8 cellular contexts compared by ENCODE assay signal in genomic region chr14:54565236-54566151, GRCh38. TPM values are rescaled to one million over a fixed set of nuclear protein-coding genes. Genes with fewer than 3 reads are reported as not detected.
A peak's percentile ranks its signal among the peaks of the same experiment; 100 is the strongest.
DNase-seq lines count a peak whose midpoint lies in the region; ATAC-seq and TF ChIP-seq lines count a peak whose summit lies in the region.

No MANE protein-coding gene starts in this region.

- peak overlapping the region; percentile 65 for H3K27ac Mint-ChIP-seq in activated naive CD4-positive, alpha-beta T cell treated with anti-CD3 and anti-CD28 coated beads, Interleukin-2, amount 50 U/mL, for 24 hours

- H3K9ac ChIP-seq in IMR-90 (ENCODE audit: low read depth, low read length): peak overlapping the region; percentile 77

- peak overlapping the region; percentile 51; the same call in 1 of the 2 replicates for H3K14ac ChIP-seq in IMR-90 (replicated peaks; ENCODE audit: low read depth, low read length)

- H4K20me1 ChIP-seq in IMR-90 (ENCODE audit: insufficient read depth, low read length): peaks cover 10% of the 10 kb centered on the region

- peak overlapping the region; percentile 57; the same call in 1 of the 3 replicates for H2BK15ac ChIP-seq in IMR-90 (ENCODE audit: low read depth, low read length)

- no TSS peak for BruUV-seq in IMR-90 (replicated peaks; lab: Mats Ljungman, UMichigan)

- H3K79me1 ChIP-seq in IMR-90 (ENCODE audit: low read depth in 1 of 2, low read length in 2 of 2): peaks cover 0 to 32% of the 10 kb centered on the region in 2 experiments; a peak in 2 of 4 replicates

- peaks cover 23% of the 10 kb centered on the region for H3K4me1 Mint-ChIP-seq in activated naive CD4-positive, alpha-beta T cell treated with anti-CD3 and anti-CD28 coated beads, Interleukin-2, amount 50 U/mL, for 24 hours

- peak overlapping the region; percentile 67 for H3K18ac ChIP-seq in IMR-90 (ENCODE audit: low read depth, low read length)

- H3K4ac ChIP-seq in IMR-90 (ENCODE audit: low read depth, low read length): peak overlapping the region; percentile 79

- H2BK120ac ChIP-seq in IMR-90 (ENCODE audit: low read depth, low read length): peak overlapping the region; percentile 83

- intact Hi-C loops in IMR-90 (cut with micrococcal nuclease): loop anchor here (1.0 to 5.0 kb wide), 3 partner anchors 62 to 198 kb away; no protein-coding TSS in a partner anchor

- no peak; the same call in 1 of the 2 replicates for TF ChIP-seq RAD21 in IMR-90 (IDR thresholded peaks at IDR 0.05; ENCODE audit: low read length)

- DNase-seq in EL: peak; percentile 95
- DNase-seq in IMR-90: peak; percentile 90
- peak; percentile 84 to 87 for DNase-seq in SJCRH30
- DNase-seq in glomerular visceral epithelial cell (ENCODE audit: extremely low spot score): peak; percentile 96
- peak; percentile 74 for DNase-seq in omental fat pad (ENCODE audit: low spot score)

- H4K5ac ChIP-seq in IMR-90 (ENCODE audit: low read depth, low read length): peak overlapping the region; percentile 71

- peak overlapping the region; percentile 94 for H3K4me3 ChIP-seq in IMR-90 (ENCODE audit: insufficient read depth, low read depth, low read length)
- H3K4me3 ChIP-seq in SJCRH30: peak overlapping the region; percentile 87
- H3K4me3 ChIP-seq in thymus (ENCODE audit: low read length): peak overlapping the region; percentile 52

- peak overlapping the region; percentile 35 for H3K56ac ChIP-seq in IMR-90 (ENCODE audit: extremely low read depth, insufficient read depth, low read length)

- H3K27ac ChIP-seq in IMR-90 (ENCODE audit: insufficient read depth, low read length) (peak overlapping the region; percentile 97), SJCRH30 (peak overlapping the region; percentile 25), thymus (ENCODE audit: low read depth) (peak overlapping the region; percentile 91)

- peak overlapping the region; percentile 90 for H3K4me2 ChIP-seq in IMR-90 (ENCODE audit: low read depth, low read length)

- H4K8ac ChIP-seq in IMR-90 (ENCODE audit: low read depth in 2 of 2, low read length in 2 of 2): peak overlapping the region; percentile 39 to 65; a peak in 3 of 4 replicates

- peak overlapping the region; percentile 17; the same call in 1 of the 2 replicates for H3K23ac ChIP-seq in IMR-90 (ENCODE audit: low read depth, low read length)

- CTCF ChIA-PET in IMR-90 (lab: Yijun Ruan, JAX): interaction anchor here (0.5 to 3.3 kb wide), 8 partner anchors 11 to 208 kb away, joined by 3 to 16 read pairs (median 3); no protein-coding TSS in a partner anchor

- H3K36me3 ChIP-seq in IMR-90 (ENCODE audit: control insufficient read depth, insufficient read depth, low read length) (peaks cover 4% of the 10 kb centered on the region; the same call in 1 of the 2 replicates), SJCRH30 (no peaks in the 10 kb centered on the region), thymus (ENCODE audit: control insufficient read depth, insufficient read depth) (no peaks in the 10 kb centered on the region)

- POLR2A ChIA-PET in IMR-90 (lab: Charles Lee; ENCODE audit: unreplicated experiment): interaction anchor here (0.6 to 1.8 kb wide), 4 partner anchors 35 to 225 kb away, joined by 3 to 11 read pairs (median 6); no protein-coding TSS in a partner anchor

- H3K4me3 Mint-ChIP-seq in activated naive CD4-positive, alpha-beta T cell treated with anti-CD3 and anti-CD28 coated beads, Interleukin-2, amount 50 U/mL, for 24 hours: peak overlapping the region; percentile 84

- TF ChIP-seq POLR2A in IMR-90 (IDR thresholded peaks at IDR 0.05; ENCODE audit: low read depth, low read length): peak; percentile 98

- in situ Hi-C loops in IMR-90 (cut with MboI; ENCODE audit: low sequenced_read_pairs): loop anchor here (5.0 kb wide), 2 partner anchors 122 to 207 kb away; no protein-coding TSS in a partner anchor

- no peaks in the 10 kb centered on the region for H3K9me3 Mint-ChIP-seq in activated naive CD4-positive, alpha-beta T cell treated with anti-CD3 and anti-CD28 coated beads, Interleukin-2, amount 50 U/mL, for 24 hours

- peaks cover 4% of the 10 kb centered on the region for H3K27me3 Mint-ChIP-seq in activated naive CD4-positive, alpha-beta T cell treated with anti-CD3 and anti-CD28 coated beads, Interleukin-2, amount 50 U/mL, for 24 hours

- no peaks in the 10 kb centered on the region for H3K36me3 Mint-ChIP-seq in activated naive CD4-positive, alpha-beta T cell treated with anti-CD3 and anti-CD28 coated beads, Interleukin-2, amount 50 U/mL, for 24 hours

- ATAC-seq in GM21529 (IDR thresholded peaks at IDR 0.05; ENCODE audit: unreplicated experiment): peak; percentile 61
- ATAC-seq in IMR-90 (ENCODE audit: low read depth): peak; percentile 56
- ATAC-seq in omental fat pad (ENCODE audit: low FRiP score): peak; percentile 72

- H3K9me1 ChIP-seq in IMR-90 (ENCODE audit: insufficient read depth, low read length): no peaks in the 10 kb centered on the region

- H3K9me3 ChIP-seq in IMR-90 (ENCODE audit: control insufficient read depth, insufficient read depth, low read length) (no peaks in the 10 kb centered on the region), SJCRH30 (replicated peaks) (no peaks in the 10 kb centered on the region), thymus (ENCODE audit: control insufficient read depth) (no peaks in the 10 kb centered on the region)

- peak overlapping the region; percentile 95 for H2BK5ac ChIP-seq in IMR-90 (ENCODE audit: low read depth, low read length, poor library complexity, severe bottlenecking)

- WGBS in IMR-90 (ENCODE audit: extremely low coverage in 2 of 2, insufficient read length in 1 of 2), 2 experiments: 1% methylated on average over 38 of the region's 86 CpGs; no CpG with 5 or more reads in 1 of the 2 experiments
- WGBS in thymus: under 1% methylated on average over 86 of the region's 86 CpGs

- H2AK9ac ChIP-seq in IMR-90 (replicated peaks; ENCODE audit: low read depth, low read length, poor library complexity): peak overlapping the region; percentile 92

- peak overlapping the region; percentile 88 for H4K91ac ChIP-seq in IMR-90 (ENCODE audit: insufficient read depth, low read depth, low read length)

- peak overlapping the region; percentile 85 for H2AK5ac ChIP-seq in IMR-90 (ENCODE audit: low read depth, low read length)

- peak overlapping the region; percentile 90 for H2AFZ ChIP-seq in IMR-90 (replicated peaks; ENCODE audit: low read length, poor library complexity)

- peaks cover 9% of the 10 kb centered on the region for H3K4me1 ChIP-seq in IMR-90 (ENCODE audit: control insufficient read depth, insufficient read depth, low read length)
- H3K4me1 ChIP-seq in SJCRH30: peaks cover 13% of the 10 kb centered on the region
- peaks cover 20% of the 10 kb centered on the region for H3K4me1 ChIP-seq in thymus (ENCODE audit: control insufficient read depth, insufficient read depth, low read length)

- TF ChIP-seq CTCF in IMR-90 (conservative IDR thresholded peaks at IDR 0.05; ENCODE audit: low read depth, low read length) (0 out of 2 replicates have a peak, but pooled peaks have one; percentile 8), omental fat pad (IDR thresholded peaks at IDR 0.05) (peak in 1 of 3 donors; percentile 3)

- dilution Hi-C loops in IMR-90 (cut with HindIII; ENCODE audit: low sequenced_read_pairs, unreplicated experiment): no loop called here

- H2BK20ac ChIP-seq in IMR-90 (ENCODE audit: low read depth, low read length): peak overlapping the region; percentile 34; the same call in 1 of the 2 replicates

- H3K27me3 ChIP-seq in IMR-90 (ENCODE audit: control insufficient read depth, insufficient read depth, low read length) (no peaks in the 10 kb centered on the region), SJCRH30 (no peaks in the 10 kb centered on the region), thymus (ENCODE audit: control insufficient read depth, insufficient read depth) (peaks cover 50% of the 10 kb centered on the region)

TF ChIP-seq in IMR-90, 13 proteins besides CTCF, POLR2A, EP300 and RAD21 (continues in another document):
- no peak for TF ChIP-seq USF2 (IDR thresholded peaks at IDR 0.05; ENCODE audit: low read depth, low read length)
- TF ChIP-seq BHLHE40 (IDR thresholded peaks at IDR 0.05; ENCODE audit: low read depth, low read length): peak; percentile 73
- no peak for TF ChIP-seq ELK1 (IDR thresholded peaks at IDR 0.05; ENCODE audit: borderline replicate concordance, low read depth, low read length)
- no peak; the same call in 1 of the 2 replicates for TF ChIP-seq CHD1 (IDR thresholded peaks at IDR 0.05; ENCODE audit: low read depth, low read length)
- TF ChIP-seq MAZ (IDR thresholded peaks at IDR 0.05; ENCODE audit: borderline replicate concordance, low read depth, low read length): peak; percentile 81
- TF ChIP-seq RCOR1 (IDR thresholded peaks at IDR 0.05; ENCODE audit: insufficient replicate concordance, low read length): no peak
- TF ChIP-seq MAFK (IDR thresholded peaks at IDR 0.05; ENCODE audit: low read depth, low read length): no peak

RNA-seq across cellular contexts. Expression of gene SAMD4A, which starts 1.4 kb away (rescaled TPM):
- 36.7 and 38.2 TPM in 2 replicates for total RNA-seq in IMR-90 (2012; rRNA removed)
- polyA plus RNA-seq in IMR-90 (2012; rRNA removed): 20.0 and 22.9 TPM in 2 replicates
- polyA plus RNA-seq in IMR-90 (2012; cell fraction: cytosol; rRNA removed): 9.1 and 12.2 TPM in 2 replicates
- 27.3 and 38.9 TPM in 2 replicates for polyA plus RNA-seq in IMR-90 (2012; cell fraction: nucleus; rRNA removed; ENCODE audit: low replicate concordance)
- total RNA-seq in SJCRH30 (2014; rRNA removed; shearing (Covaris generic)): 12.0 and 12.1 TPM in 2 replicates
- total RNA-seq in omental fat pad: 100 to 1,000 TPM in 1 of 4 donors, 10 to 100 TPM in 3; 33.9 to 116 (median 38.3) TPM
- polyA plus RNA-seq in thymus: 2.8 TPM

RNA-seq across cellular contexts. Expression of gene CGRRF1, which starts 55.8 kb away (rescaled TPM):
- total RNA-seq in IMR-90 (2012; rRNA removed) (13.8 and 15.3 TPM in 2 replicates), omental fat pad (10 to 100 TPM; 18.0 to 21.8 (median 18.9) TPM)
- polyA plus RNA-seq in IMR-90 (2012; rRNA removed) (5.1 and 6.0 TPM in 2 replicates), thymus (33.1 TPM)
- polyA plus RNA-seq in IMR-90 (2012; cell fraction: cytosol; rRNA removed): 1.1 and 2.3 TPM in 2 replicates
- polyA plus RNA-seq in IMR-90 (2012; cell fraction: nucleus; rRNA removed; ENCODE audit: low replicate concordance): 0.85 and 9.4 TPM in 2 replicates
- 10.4 and 12.7 TPM in 2 replicates for total RNA-seq in SJCRH30 (2014; rRNA removed; shearing (Covaris generic))

Comparison
In these comparisons a context has a peak if more than half of its experiments do, and no peak if none do; other contexts are left out.
1. Peak in every context shown above with its lines: DNase-seq, ATAC-seq, H3K4me3 ChIP-seq and H3K27ac ChIP-seq.
2. H3K27ac ChIP-seq: peak in every context shown above with its lines; median percentile 97 in IMR-90; 91 in thymus; 25 in SJCRH30.